ENCODE assay signal across 14 cellular contexts in the genomic region with DNA sequence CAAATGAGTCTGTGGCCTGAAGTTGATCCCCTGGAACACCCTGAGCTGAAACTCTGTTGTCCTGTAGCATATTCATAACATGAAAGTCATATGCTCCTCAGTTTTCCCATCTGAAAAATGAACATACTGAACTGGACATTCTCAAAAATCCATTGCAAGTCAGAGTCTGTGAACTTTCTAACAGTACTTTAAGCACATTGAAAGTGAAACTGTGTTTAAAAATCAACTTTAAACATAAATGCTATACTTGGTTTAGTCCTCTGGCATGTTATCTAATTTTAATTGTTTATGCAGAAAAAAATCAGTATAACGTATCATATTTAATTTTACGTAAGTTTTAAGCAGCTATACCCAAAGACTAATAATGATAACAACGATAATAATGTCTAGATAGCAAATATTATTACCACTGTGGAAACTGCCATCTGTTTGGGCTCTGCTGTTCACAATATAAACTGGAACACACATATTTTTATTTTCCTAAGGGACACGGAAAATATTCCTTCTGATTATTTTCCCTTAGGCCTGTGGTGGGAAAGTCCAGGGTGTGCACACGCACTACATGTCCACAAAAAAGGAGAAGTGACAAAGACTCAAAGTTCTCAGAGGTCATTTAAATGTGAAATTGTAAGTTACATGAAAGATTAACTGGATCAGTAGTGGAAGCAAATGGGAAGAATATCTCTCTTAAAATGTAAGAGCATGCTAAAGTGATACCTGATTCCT. TPM values are rescaled to one million over a fixed set of nuclear protein-coding genes. Genes with fewer than 3 reads are reported as not detected.
A peak's percentile ranks its signal among the peaks of the same experiment; 100 is the strongest.
DNase-seq lines count a peak whose midpoint lies in the region; ATAC-seq and TF ChIP-seq lines count a peak whose summit lies in the region.
"Had no signal": no experiment of that assay in that cellular context is flagged by ENCODE, and none has a peak within 500 bp of the region (broad histone marks: within the 10 kb centered on the region; RNA-seq: fewer than 3 reads in every experiment).

No MANE protein-coding gene starts in this region.

- peaks cover 16% of the 10 kb centered on the region for H3F3A ChIP-seq in SK-N-SH (replicated peaks; ENCODE audit: insufficient read depth)

- TF ChIP-seq EP300 in SK-N-SH (IDR thresholded peaks at IDR 0.05; ENCODE audit: borderline replicate concordance in 1 of 2, low read depth in 1 of 2, low read length in 1 of 2): no peak
- TF ChIP-seq EP300 in tibial nerve (IDR thresholded peaks at IDR 0.05): no peak

- H3K4me2 ChIP-seq in SK-N-SH: peak overlapping the region; percentile 62
- H3K4me2 ChIP-seq in fibroblast of lung (ENCODE audit: extremely low read depth, insufficient read depth, low read length): peak overlapping the region; percentile 87
- H3K4me2 ChIP-seq in parathyroid adenoma (ENCODE audit: low read length): no peak overlapping the region
- H3K4me2 ChIP-seq: A549 had no signal

- ATAC-seq in SK-N-SH treated with all-trans-retinoic acid at 6 μM for 48 hours (no peak), left lobe of liver (no peak)
- ATAC-seq: A549; stimulated activated naive B cell treated with anti-CD40 and anti-IgM and Interleukin-4, amounts not matched to agents 10 μg/mL and 1 μg/mL and 100 μg/mL, for 72 hours had no signal

- H2AFZ ChIP-seq in SK-N-SH (ENCODE audit: low read depth): peak overlapping the region; percentile 91; the same call in 1 of the 2 replicates
- H2AFZ ChIP-seq in fibroblast of lung (ENCODE audit: low read length): peak overlapping the region; percentile 84
- no peak overlapping the region for H2AFZ ChIP-seq in parathyroid adenoma

- TF ChIP-seq POLR2A in vagina (IDR thresholded peaks at IDR 0.05) (no peak), tibial nerve (IDR thresholded peaks at IDR 0.05) (no peak)

- DNase-seq in SK-N-SH (no peak), fibroblast of lung (ENCODE audit: low read depth in 2 of 2) (no peak), vagina (ENCODE audit: extremely low spot score in 2 of 2) (no peak), tibial nerve (ENCODE audit: low spot score in 2 of 2) (no peak), left lobe of liver (ENCODE audit: low spot score) (no peak)
- DNase-seq in effector memory CD4-positive, alpha-beta T cell: no peak
- DNase-seq: activated CD8-positive, alpha-beta memory T cell treated with anti-CD3 and anti-CD28 coated beads, Interleukin-2, amount 50 U/mL, for 4 hours; GDM1; stimulated activated CD4-positive, alpha-beta T cell treated with anti-CD3 and anti-CD28 coated beads, Interleukin-4, amount 100 ng/mL, for 4 hours; stimulated activated naive B cell treated with anti-CD40 and anti-IgM and Interleukin-4, amounts not matched to agents 10 μg/mL and 1 μg/mL and 100 μg/mL, for 72 hours had no signal

- H3K9ac ChIP-seq in SK-N-SH (peak overlapping the region; percentile 54; the same call in 1 of the 2 replicates), fibroblast of lung (ENCODE audit: insufficient read depth, low read length) (peak overlapping the region; percentile 16), parathyroid adenoma (no peak overlapping the region)

- intact Hi-C loops in vagina (cut with DNase I): no loop called here

- H3K4me3 ChIP-seq in SK-N-SH (ENCODE audit: low read depth in 2 of 2, low read length in 1 of 2) (peak overlapping the region in 1 of 2 experiments; percentile 29; a peak in 2 of 4 replicates), fibroblast of lung (replicated peaks in 1 of 4; ENCODE audit: control extremely low read depth in 1 of 4, insufficient read depth in 1 of 4, low read depth in 3 of 4, low read length in 4 of 4) (peak overlapping the region in 3 of 4 experiments; percentile 10 to 33 (median 23)), parathyroid adenoma (ENCODE audit: low read depth, low read length) (no peak overlapping the region), vagina (no peak overlapping the region), tibial nerve (peak overlapping the region in 1 of 4 donors; percentile 2)
- no peak overlapping the region for H3K4me3 ChIP-seq in effector memory CD4-positive, alpha-beta T cell (ENCODE audit: insufficient read depth, low read depth, low read length, poor library complexity, severe bottlenecking)
- H3K4me3 ChIP-seq: A549 had no signal

- peak overlapping the region; percentile 69 to 80; a peak in 3 of 4 replicates for H3K27ac ChIP-seq in SK-N-SH (ENCODE audit: low read depth in 2 of 2, low read length in 1 of 2)
- H3K27ac ChIP-seq in fibroblast of lung (ENCODE audit: insufficient read depth, low read length): peak overlapping the region; percentile 34
- H3K27ac ChIP-seq in parathyroid adenoma: peak overlapping the region; percentile 60
- peak overlapping the region; percentile 31 for H3K27ac ChIP-seq in vagina
- H3K27ac ChIP-seq in tibial nerve: peak overlapping the region in 2 of 4 donors; percentile 9 to 70
- no peak overlapping the region for H3K27ac ChIP-seq in effector memory CD4-positive, alpha-beta T cell (ENCODE audit: insufficient read depth, low read length, poor library complexity, severe bottlenecking)
- H3K27ac ChIP-seq: A549 had no signal

- TF ChIP-seq CTCF in SK-N-SH (IDR thresholded peaks at IDR 0.05) (no peak), fibroblast of lung (conservative IDR thresholded peaks at IDR 0.05 in 1 of 2, IDR thresholded peaks at IDR 0.05 in 1 of 2; ENCODE audit: low read depth in 1 of 2, low read length in 2 of 2) (no peak), parathyroid adenoma (IDR thresholded peaks at IDR 0.05) (no peak), vagina (IDR thresholded peaks at IDR 0.05) (no peak), tibial nerve (IDR thresholded peaks at IDR 0.05) (no peak)

- CTCF ChIA-PET in SK-N-SH (lab: Yijun Ruan, JAX): interaction anchor here (1.9 kb wide), 1 partner anchor 28 kb away, joined by 5 read pairs; no protein-coding TSS in a partner anchor

- H3K27me3 ChIP-seq in SK-N-SH (ENCODE audit: insufficient read depth): no peaks in the 10 kb centered on the region
- H3K27me3 ChIP-seq in fibroblast of lung (ENCODE audit: control insufficient read depth, insufficient read depth, low read length): no peaks in the 10 kb centered on the region
- no peaks in the 10 kb centered on the region for H3K27me3 ChIP-seq in parathyroid adenoma (ENCODE audit: control insufficient read depth, insufficient read depth, low read length)
- no peaks in the 10 kb centered on the region for H3K27me3 ChIP-seq in vagina
- no peaks in the 10 kb centered on the region for H3K27me3 ChIP-seq in tibial nerve
- H3K27me3 ChIP-seq in effector memory CD4-positive, alpha-beta T cell (replicated peaks; ENCODE audit: control insufficient read depth, insufficient read depth, low read length, poor library complexity, severe bottlenecking): no peaks in the 10 kb centered on the region

- H3K36me3 ChIP-seq in SK-N-SH (replicated peaks in 1 of 2; ENCODE audit: control insufficient read depth in 1 of 2, insufficient read depth in 2 of 2, low read length in 1 of 2): no peaks in the 10 kb centered on the region
- no peaks in the 10 kb centered on the region for H3K36me3 ChIP-seq in fibroblast of lung (ENCODE audit: control insufficient read depth, insufficient read depth, low read length)
- H3K36me3 ChIP-seq in parathyroid adenoma (ENCODE audit: control insufficient read depth, insufficient read depth, low read length): no peaks in the 10 kb centered on the region
- no peaks in the 10 kb centered on the region for H3K36me3 ChIP-seq in vagina
- no peaks in the 10 kb centered on the region for H3K36me3 ChIP-seq in tibial nerve
- H3K36me3 ChIP-seq in effector memory CD4-positive, alpha-beta T cell (ENCODE audit: control insufficient read depth, insufficient read depth, low read length): no peaks in the 10 kb centered on the region

- H3K4me1 ChIP-seq in SK-N-SH (ENCODE audit: control insufficient read depth in 1 of 2, insufficient read depth in 2 of 2, low read depth in 1 of 2, low read length in 1 of 2) (peaks cover 11 to 24% of the 10 kb centered on the region in 2 experiments), fibroblast of lung (ENCODE audit: control insufficient read depth, extremely low read depth, insufficient read depth, low read length) (peaks cover 15% of the 10 kb centered on the region), parathyroid adenoma (no peaks in the 10 kb centered on the region), vagina (no peaks in the 10 kb centered on the region), tibial nerve (peaks cover 0 to 26% (median 7%) of the 10 kb centered on the region in 4 donors)
- no peaks in the 10 kb centered on the region for H3K4me1 ChIP-seq in effector memory CD4-positive, alpha-beta T cell (ENCODE audit: control insufficient read depth, insufficient read depth, low read length, poor library complexity, severe bottlenecking)
- H3K4me1 ChIP-seq: A549 had no signal

- H4K20me1 ChIP-seq in SK-N-SH (ENCODE audit: insufficient read depth) (no peaks in the 10 kb centered on the region), fibroblast of lung (ENCODE audit: control insufficient read depth, extremely low read depth, insufficient read depth, low read length) (no peaks in the 10 kb centered on the region)

- H3K9me3 ChIP-seq in SK-N-SH (no peaks in the 10 kb centered on the region), fibroblast of lung (ENCODE audit: control insufficient read depth, insufficient read depth, low read depth, low read length) (no peaks in the 10 kb centered on the region), parathyroid adenoma (ENCODE audit: control insufficient read depth, low read length) (no peaks in the 10 kb centered on the region), vagina (no peaks in the 10 kb centered on the region), tibial nerve (no peaks in the 10 kb centered on the region)
- no peaks in the 10 kb centered on the region for H3K9me3 ChIP-seq in effector memory CD4-positive, alpha-beta T cell (ENCODE audit: control insufficient read depth, low read length)
- H3K9me3 ChIP-seq: A549 had no signal

- H3K79me2 ChIP-seq in SK-N-SH (ENCODE audit: insufficient read depth) (no peaks in the 10 kb centered on the region), fibroblast of lung (ENCODE audit: control insufficient read depth, insufficient read depth, low read length) (no peaks in the 10 kb centered on the region), parathyroid adenoma (no peaks in the 10 kb centered on the region)

- 81% methylated on average over 5 of the region's 5 CpGs for WGBS in SK-N-SH (ENCODE audit: low lambda C conversion rate)
- 73 to 77% methylated on average over 5 of the region's 5 CpGs for WGBS in tibial nerve, 2 donors

- POLR2A ChIA-PET in SK-N-SH (lab: Yijun Ruan, JAX): no interaction called here

- TF ChIP-seq RAD21 in SK-N-SH (IDR thresholded peaks at IDR 0.05; ENCODE audit: low read length): no peak

- H3K9me2 ChIP-seq in SK-N-SH: no peaks in the 10 kb centered on the region

RNA-seq across cellular contexts. Expression of a gene that starts 56.1 kb away (rescaled TPM):
- polyA plus RNA-seq in SK-N-SH (2012; rRNA removed) (under 0.01 and 0.08 TPM in 2 replicates), fibroblast of lung (0.14 and 0.20 TPM in 2 replicates)
- under 0.01 and 0.08 TPM in 2 replicates for polyA plus RNA-seq in SK-N-SH (2012; cell fraction: cytosol; rRNA removed)
- 0.11 and 0.13 TPM in 2 replicates for polyA plus RNA-seq in SK-N-SH (2012; cell fraction: nucleus; rRNA removed)
- total RNA-seq in fibroblast of lung (0.33 and 0.51 TPM in 2 replicates), vagina (2.0 TPM), tibial nerve (10 to 100 TPM in 2 of 4 donors, 1 to 10 TPM in 2; 4.7 to 15.5 (median 9.2) TPM), left lobe of liver (1.1 TPM)
- 0.06 and 0.16 TPM in 2 replicates for polyA plus RNA-seq in fibroblast of lung (2012)
- under 0.01 and 0.04 TPM in 2 replicates for polyA minus RNA-seq in fibroblast of lung (ENCODE audit: low replicate concordance)
- total RNA-seq: chondrocyte had no signal

Comparison
In these comparisons a context has a peak if more than half of its experiments do, and no peak if none do; other contexts are left out.
1. H3K4me3 ChIP-seq: peak in fibroblast of lung (3 of 4); none in parathyroid adenoma (single experiment), vagina (0 of 2) and effector memory CD4-positive, alpha-beta T cell (single experiment).